ENCODE assay signal across 15 cellular contexts in the genomic region with DNA sequence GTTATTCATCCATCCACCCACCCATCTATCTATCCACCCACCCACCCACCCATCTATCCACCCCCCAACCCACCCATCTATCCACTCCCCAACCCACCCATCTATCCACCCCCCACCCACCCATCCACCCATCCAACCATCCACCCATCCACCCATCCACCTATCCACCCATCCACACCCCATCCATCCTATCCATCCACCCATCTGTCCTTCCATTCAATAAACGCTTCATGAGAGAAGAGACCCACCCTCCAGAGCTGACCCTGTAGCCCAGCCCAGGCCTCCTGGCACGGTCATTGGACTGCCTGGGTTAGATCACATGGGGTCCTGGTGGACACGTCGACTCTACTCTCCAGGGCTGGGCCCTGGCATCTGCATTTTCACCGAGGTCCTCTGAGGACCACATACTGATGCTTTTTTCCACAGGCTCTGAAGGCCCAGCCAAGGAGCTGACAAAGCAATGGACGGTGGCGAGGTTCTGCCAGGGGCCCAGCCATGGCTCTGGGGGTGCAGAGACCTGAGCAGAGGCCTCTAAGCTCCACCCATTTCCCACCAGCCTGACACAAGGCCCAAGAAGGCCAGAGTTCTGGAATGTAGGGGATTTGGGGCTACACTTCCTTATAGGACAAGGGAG. TPM values are rescaled to one million over a fixed set of nuclear protein-coding genes. Genes with fewer than 3 reads are reported as not detected.
A peak's percentile ranks its signal among the peaks of the same experiment; 100 is the strongest.
DNase-seq lines count a peak whose midpoint lies in the region; ATAC-seq and TF ChIP-seq lines count a peak whose summit lies in the region.
"Had no signal": no experiment of that assay in that cellular context is flagged by ENCODE, and none has a peak within 500 bp of the region (broad histone marks: within the 10 kb centered on the region; RNA-seq: fewer than 3 reads in every experiment).

No MANE protein-coding gene starts in this region.

- no peak for ATAC-seq in body of pancreas
- ATAC-seq in left lung, result no peak
- no peak for ATAC-seq in GM21423 (IDR thresholded peaks at IDR 0.05; ENCODE audit: unreplicated experiment)
- ATAC-seq in GM19455 (IDR thresholded peaks at IDR 0.05; ENCODE audit: unreplicated experiment), result no peak

- intact Hi-C loops in body of pancreas (cut with DNase I) (no loop called here), left lung (cut with DNase I) (no loop called here), posterior vena cava (cut with DNase I) (loop anchor here (5.0 kb wide), 2 partner anchors 39 to 961 kb away; partner anchors contain the start of gene SLC38A10 (in 1 of the 2))

- H3K4me1 ChIP-seq in BE2C (peaks cover 60% of the 10 kb centered on the region), body of pancreas (peaks cover 76% of the 10 kb centered on the region), left lung (peaks cover 31 to 44% of the 10 kb centered on the region in 2 donors), tibial nerve (peaks cover 0 to 86% (median 51%) of the 10 kb centered on the region in 4 donors)

- no peak for TF ChIP-seq EP300 in tibial nerve (IDR thresholded peaks at IDR 0.05)

- H3K4me3 ChIP-seq in BE2C (ENCODE audit: low read depth, low read length), result no peak overlapping the region
- no peak overlapping the region for H3K4me3 ChIP-seq in body of pancreas
- H3K4me3 ChIP-seq in left lung, result no peak overlapping the region
- H3K4me3 ChIP-seq in tibial nerve, result no peak overlapping the region

- TF ChIP-seq CTCF in BE2C (IDR thresholded peaks at IDR 0.05; ENCODE audit: low read depth, low read length) (no peak), body of pancreas (IDR thresholded peaks at IDR 0.05) (no peak), left lung (IDR thresholded peaks at IDR 0.05) (no peak), tibial nerve (IDR thresholded peaks at IDR 0.05) (no peak)

- H3K27ac ChIP-seq in body of pancreas (peak overlapping the region in 3 of 4 donors; percentile 96 to 98 (median 98)), left lung (peak overlapping the region; percentile 39 to 40), tibial nerve (peak overlapping the region in 3 of 4 donors; percentile 27 to 99 (median 98))
- H3K27ac ChIP-seq: C4-2B, KMS-11 had no signal

- H3K36me3 ChIP-seq in BE2C (no peaks in the 10 kb centered on the region), body of pancreas (replicated peaks in 1 of 2; ENCODE audit: insufficient read depth in 1 of 2, low read depth in 2 of 2) (no peaks in the 10 kb centered on the region), left lung (no peaks in the 10 kb centered on the region), tibial nerve (no peaks in the 10 kb centered on the region)

- no peak for TF ChIP-seq POLR2A in body of pancreas (IDR thresholded peaks at IDR 0.05)
- TF ChIP-seq POLR2A in tibial nerve (IDR thresholded peaks at IDR 0.05), result no peak

- 88 to 93% methylated on average over 5 to 7 of the region's 7 CpGs for WGBS in body of pancreas, 2 donors
- whole genome bisulfite sequencing in tibial nerve, 2 donors, result 84 to 90% methylated on average over 6 to 7 of the region's 7 CpGs

- H3K9me3 ChIP-seq in BE2C (no peaks in the 10 kb centered on the region), body of pancreas (no peaks in the 10 kb centered on the region), left lung (no peaks in the 10 kb centered on the region), tibial nerve (no peaks in the 10 kb centered on the region)

- DNase-seq in BE2C, result peak; percentile 8
- peak in 1 of 4 donors; percentile 12 for DNase-seq in body of pancreas
- no peak for DNase-seq in left lung
- DNase-seq in tibial nerve (ENCODE audit: low spot score in 2 of 2), result no peak
- no peak for DNase-seq in posterior vena cava (ENCODE audit: low spot score)
- DNase-seq: GOT3, MV-4-11, NCI-H187, NCI-H345, NCI-H524 treated with DMSO at 0.1 percent for 48 hours, SIG-M5 had no signal

- peaks cover 4% of the 10 kb centered on the region for H3K27me3 ChIP-seq in BE2C
- H3K27me3 ChIP-seq in body of pancreas, result no peaks in the 10 kb centered on the region
- peaks cover 0 to 36% of the 10 kb centered on the region in 2 donors for H3K27me3 ChIP-seq in left lung
- no peaks in the 10 kb centered on the region for H3K27me3 ChIP-seq in tibial nerve

RNA-seq across cellular contexts. Expression of gene SLC38A10, which starts 41.3 kb away (rescaled TPM):
- 41.2 TPM for polyA plus RNA-seq in BE2C (2012; ENCODE audit: insufficient read depth, insufficient read length, low read depth)
- total RNA-seq in body of pancreas (100 to 1,000 TPM; 102 to 203 TPM), left lung (100 to 1,000 TPM in 1 of 2 donors, 10 to 100 TPM in 1; 79.9 to 109 TPM), tibial nerve (100 to 1,000 TPM in 2 of 4 donors, 10 to 100 TPM in 2; 80.0 to 149 (median 123) TPM), posterior vena cava (10 to 100 TPM; 59.6 to 85.1 TPM)

RNA-seq across cellular contexts. Expression of gene BAHCC1, which starts 58.8 kb away (rescaled TPM):
- 23.2 TPM for polyA plus RNA-seq in BE2C (2012; ENCODE audit: insufficient read depth, insufficient read length, low read depth)
- 10 to 100 TPM in 1 of 2 donors, 1 to 10 TPM in 1; 5.7 to 14.8 TPM for total RNA-seq in body of pancreas
- total RNA-seq in left lung, result 10 to 100 TPM; 13.6 to 19.8 TPM
- total RNA-seq in tibial nerve, result 10 to 100 TPM; 15.1 to 38.7 (median 27.4) TPM
- 10 to 100 TPM; 17.3 to 19.1 TPM for total RNA-seq in posterior vena cava

Comparison
In these comparisons a context has a peak if more than half of its experiments do, and no peak if none do; other contexts are left out.
1. H3K27ac ChIP-seq: peak in every context shown above with its lines; median percentile 98 in body of pancreas; 98 in tibial nerve; 40 in left lung.
2. intact Hi-C loops: an anchor here in posterior vena cava (5.0 kb wide); none called in body of pancreas and left lung.